ENCODE assay signal across 25 cellular contexts in genomic region chr7:152643979-152644559, GRCh38.
"Had no signal": no experiment of that assay in that cellular context is flagged by ENCODE, and none has a peak within 500 bp of the region (broad histone marks: within the 10 kb centered on the region; RNA-seq: fewer than 3 reads in every experiment).

No MANE protein-coding gene starts in this region.

- DNase-seq: cortex of kidney; dorsolateral prefrontal cortex; effector CD8-positive, alpha-beta T cell; kidney; left cardiac atrium; left ventricle myocardium inferior; lower lobe of right lung; midbrain; occipital lobe; pancreas; right cardiac atrium; small intestine; stimulated activated CD4-positive, alpha-beta T cell treated with anti-CD3 and anti-CD28 coated beads, Interleukin-12 subunit alpha, Interleukin-12 subunit beta, amount 100 ng/mL, for 4 hours; stimulated activated naive CD8-positive, alpha-beta T cell treated with anti-CD3 and anti-CD28 coated beads, Interleukin-15, Interleukin-2, amounts not matched to agents 100 U/mL and 50 U/mL, for 24 hours; thyroid gland had no signal

- H3K4me3 ChIP-seq: dorsolateral prefrontal cortex, esophagus muscularis mucosa, gastroesophageal sphincter, left ventricle myocardium inferior, lower lobe of right lung, pancreas, suprapubic skin, thyroid gland had no signal

- H3K9me3 ChIP-seq: esophagus muscularis mucosa, gastroesophageal sphincter, pancreas, suprapubic skin, thyroid gland had no signal

- H3K36me3 ChIP-seq: esophagus muscularis mucosa, gastroesophageal sphincter, left ventricle myocardium inferior, lower lobe of right lung, pancreas, suprapubic skin, thyroid gland had no signal

- H3K27me3 ChIP-seq: dorsolateral prefrontal cortex, esophagus muscularis mucosa, gastroesophageal sphincter, pancreas, suprapubic skin, thyroid gland had no signal

- H3K27ac ChIP-seq: dorsolateral prefrontal cortex, epithelial cell of prostate, esophagus muscularis mucosa, gastroesophageal sphincter, left ventricle myocardium inferior, lower lobe of right lung, pancreas, suprapubic skin, thyroid gland had no signal

- H3K9me3 Mint-ChIP-seq: natural killer cell treated with Interleukin-12 subunit alpha and Interleukin-12 subunit beta and Interleukin-15 and Interleukin-18, amount 100 ng/mL, for 72 hours had no signal

- ATAC-seq: gastroesophageal sphincter; left cardiac atrium; lower lobe of right lung; natural killer cell treated with Interleukin-12 subunit alpha and Interleukin-12 subunit beta and Interleukin-15 and Interleukin-18, amount 100 ng/mL, for 72 hours; pancreas; right cardiac atrium; stimulated activated naive CD8-positive, alpha-beta T cell treated with anti-CD3 and anti-CD28 coated beads, Interleukin-15, Interleukin-2, amounts not matched to agents 100 U/mL and 50 U/mL, for 24 hours had no signal

- H3K4me1 ChIP-seq: esophagus muscularis mucosa, gastroesophageal sphincter, left ventricle myocardium inferior, lower lobe of right lung, pancreas, suprapubic skin, thyroid gland had no signal

- FAIRE-seq: endometrium, kidney, pancreas, small intestine, urothelium cell line had no signal

- H3K4me3 Mint-ChIP-seq: memory B cell; natural killer cell treated with Interleukin-12 subunit alpha and Interleukin-12 subunit beta and Interleukin-15 and Interleukin-18, amount 100 ng/mL, for 72 hours; type B pancreatic cell had no signal

- H3K27me3 Mint-ChIP-seq: memory B cell; natural killer cell treated with Interleukin-12 subunit alpha and Interleukin-12 subunit beta and Interleukin-15 and Interleukin-18, amount 100 ng/mL, for 72 hours; progenitor cell of endocrine pancreas; type B pancreatic cell had no signal

- H3K27ac Mint-ChIP-seq: memory B cell; natural killer cell treated with Interleukin-12 subunit alpha and Interleukin-12 subunit beta and Interleukin-15 and Interleukin-18, amount 100 ng/mL, for 72 hours; progenitor cell of endocrine pancreas; type B pancreatic cell had no signal
